15 cellular contexts compared by ENCODE assay signal in the genomic region with DNA sequence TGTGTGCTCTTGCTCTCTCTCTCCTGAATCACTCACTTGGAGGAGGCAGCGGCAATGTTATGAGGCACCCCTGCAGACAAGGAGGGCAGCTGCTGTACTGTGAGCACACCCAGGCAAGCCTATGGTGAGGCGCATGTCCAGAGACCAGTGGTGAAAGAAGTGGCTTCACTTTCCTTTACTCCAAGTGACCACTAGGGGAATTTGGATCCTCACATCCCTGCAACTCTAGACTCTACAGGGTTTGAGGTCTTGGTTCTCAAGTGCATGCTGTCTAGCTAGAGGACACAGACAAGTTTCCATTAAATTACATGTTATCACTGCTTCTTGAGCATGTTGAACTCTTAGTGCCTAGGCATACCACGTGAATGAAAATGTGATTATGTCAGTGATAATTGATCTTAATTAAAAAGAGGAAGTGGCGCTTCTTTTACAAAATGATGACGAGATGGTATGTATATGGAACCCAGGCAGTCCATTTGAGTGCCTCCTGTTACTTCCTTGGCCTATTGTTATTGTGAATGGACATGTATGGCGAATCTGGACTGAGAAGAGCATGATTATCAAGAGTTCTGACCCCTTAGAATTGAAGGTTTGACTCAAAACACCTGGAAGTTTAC.
DNase-seq lines count a peak whose midpoint lies in the region; ATAC-seq, FAIRE-seq and TF ChIP-seq lines count a peak whose summit lies in the region.
"Had no signal": no experiment of that assay in that cellular context is flagged by ENCODE, and none has a peak within 500 bp of the region (broad histone marks: within the 10 kb centered on the region; RNA-seq: fewer than 3 reads in every experiment).

No MANE protein-coding gene starts in this region.

- H3K4me1 ChIP-seq in kidney (ENCODE audit: control insufficient read depth in 1 of 2, insufficient read depth in 1 of 2, low read depth in 1 of 2, low read length in 2 of 2) (no peaks in the 10 kb centered on the region), esophagus muscularis mucosa (no peaks in the 10 kb centered on the region)
- H3K4me1 ChIP-seq: right lobe of liver had no signal

- H3K4me1 Mint-ChIP-seq in glutamatergic neuron (ENCODE audit: low read depth, unreplicated experiment) = no peaks in the 10 kb centered on the region

- H3K9me3 ChIP-seq in kidney (ENCODE audit: control insufficient read depth in 1 of 2, low read length in 2 of 2) = no peaks in the 10 kb centered on the region
- H3K9me3 ChIP-seq in esophagus muscularis mucosa = no peaks in the 10 kb centered on the region
- H3K9me3 ChIP-seq: right lobe of liver had no signal

- no peak for FAIRE-seq in kidney (lab: Jason Lieb, UNC)
- FAIRE-seq: GM18507 had no signal

- WGBS in esophagus muscularis mucosa = 81% methylated on average over 6 of the region's 6 CpGs

- intact Hi-C loops in kidney (cut with DNase I) = no loop called here
- intact Hi-C loops in esophagus muscularis mucosa (cut with DNase I) = no loop called here

- H3K27ac Mint-ChIP-seq in glutamatergic neuron (ENCODE audit: unreplicated experiment) = no peak overlapping the region
- H3K27ac Mint-ChIP-seq: activated T-helper 2 cell treated with anti-CD3 and anti-CD28 coated beads, Interferon-gamma antibody, Interleukin-2, Interleukin-4, amounts not matched to agents 10 μg/mL and 5 μg/mL and 100 μg/mL, durations not matched to agents 14 hours and 24 hours and 36 hours had no signal

- 0 out of 2 replicates have a peak, but pooled peaks have one; percentile 13 for TF ChIP-seq CTCF in BJ (IDR thresholded peaks at IDR 0.05; ENCODE audit: insufficient read depth, low read depth, low read length)
- peak; percentile 70 for TF ChIP-seq CTCF in glutamatergic neuron (IDR thresholded peaks at IDR 0.05; ENCODE audit: partially characterized antibody, unreplicated experiment)
- TF ChIP-seq CTCF in kidney (IDR thresholded peaks at IDR 0.05; ENCODE audit: borderline replicate concordance, extremely low read depth, insufficient read depth) = no peak
- no peak for TF ChIP-seq CTCF in esophagus muscularis mucosa (IDR thresholded peaks at IDR 0.05)

- no peaks in the 10 kb centered on the region for H3K36me3 ChIP-seq in BJ (ENCODE audit: control insufficient read depth, insufficient read depth, low read length)
- no peaks in the 10 kb centered on the region for H3K36me3 ChIP-seq in H7 (replicated peaks; ENCODE audit: control insufficient read depth, insufficient read depth, low read length)
- H3K36me3 ChIP-seq in kidney (ENCODE audit: control insufficient read depth in 1 of 2, insufficient read depth in 2 of 2, low read length in 2 of 2) = no peaks in the 10 kb centered on the region
- H3K36me3 ChIP-seq in esophagus muscularis mucosa = no peaks in the 10 kb centered on the region
- H3K36me3 ChIP-seq: right lobe of liver had no signal

- no peak for TF ChIP-seq EP300 in esophagus muscularis mucosa (IDR thresholded peaks at IDR 0.05)

- no peaks in the 10 kb centered on the region for H3K36me3 Mint-ChIP-seq in glutamatergic neuron (ENCODE audit: unreplicated experiment)

- no peak for DNase-seq in BJ (ENCODE audit: low read depth)
- peak; percentile 22 for DNase-seq in H7
- DNase-seq in RPMI7951 (ENCODE audit: low read depth) = peak; percentile 19
- DNase-seq in glutamatergic neuron = no peak
- DNase-seq in SKM-1 (lab: John Stamatoyannopoulos, UW; ENCODE audit: unreplicated experiment) = no peak
- DNase-seq in kidney = no peak
- DNase-seq in esophagus muscularis mucosa (ENCODE audit: extremely low spot score) = no peak
- DNase-seq: C1 segment of cervical spinal cord, cerebellar nuclear complex, NCI-H1417 treated with DMSO at 0.1 percent for 48 hours, PC-9, right lobe of liver had no signal

- no peak overlapping the region for H3K4me3 Mint-ChIP-seq in glutamatergic neuron (ENCODE audit: unreplicated experiment)

- no peak for ATAC-seq in HG02798 (IDR thresholded peaks at IDR 0.05; ENCODE audit: poor library complexity, unreplicated experiment)

- TF ChIP-seq POLR2A in esophagus muscularis mucosa (IDR thresholded peaks at IDR 0.05; ENCODE audit: low read depth) = no peak

- H3K27ac ChIP-seq in kidney (ENCODE audit: low read depth in 2 of 2, low read length in 2 of 2) (no peak overlapping the region), esophagus muscularis mucosa (replicated peaks in 1 of 4) (no peak overlapping the region)
- H3K27ac ChIP-seq: PC-9, right lobe of liver had no signal

- no peaks in the 10 kb centered on the region for H3K27me3 Mint-ChIP-seq in glutamatergic neuron (ENCODE audit: unreplicated experiment)

- POLR2A ChIA-PET in BJ (lab: Charles Lee) = no interaction called here

- H3K9ac ChIP-seq in kidney (ENCODE audit: low read length in 2 of 2) = no peak overlapping the region

- H3K4me3 ChIP-seq in BJ (ENCODE audit: low read depth, low read length) (no peak overlapping the region), H7 (ENCODE audit: insufficient read depth, low read depth, low read length) (no peak overlapping the region), kidney (ENCODE audit: low read length in 2 of 2) (no peak overlapping the region), esophagus muscularis mucosa (no peak overlapping the region)
- H3K4me3 ChIP-seq: PC-9, right lobe of liver had no signal

- peaks cover 2% of the 10 kb centered on the region for H3K9me3 Mint-ChIP-seq in glutamatergic neuron (ENCODE audit: unreplicated experiment)

- H3K27me3 ChIP-seq in BJ (ENCODE audit: control insufficient read depth, insufficient read depth, low read length) (no peaks in the 10 kb centered on the region), H7 (ENCODE audit: control insufficient read depth, insufficient read depth, low read length) (no peaks in the 10 kb centered on the region), esophagus muscularis mucosa (no peaks in the 10 kb centered on the region)
- H3K27me3 ChIP-seq: right lobe of liver had no signal

- CTCF ChIA-PET in BJ (lab: Yijun Ruan, JAX) = no interaction called here

Comparison
In these comparisons a context has a peak if more than half of its experiments do, and no peak if none do; other contexts are left out.
1. DNase-seq: peak in H7 (single experiment) and RPMI7951 (single experiment); none in BJ (single experiment), glutamatergic neuron (single experiment), SKM-1 (single experiment), kidney (single experiment) and esophagus muscularis mucosa (single experiment).
2. CTCF ChIP-seq: peak in BJ (single experiment) and glutamatergic neuron (single experiment); none in kidney (single experiment) and esophagus muscularis mucosa (0 of 3).